ENCODE assay signal across 9 cellular contexts in the genomic region with DNA sequence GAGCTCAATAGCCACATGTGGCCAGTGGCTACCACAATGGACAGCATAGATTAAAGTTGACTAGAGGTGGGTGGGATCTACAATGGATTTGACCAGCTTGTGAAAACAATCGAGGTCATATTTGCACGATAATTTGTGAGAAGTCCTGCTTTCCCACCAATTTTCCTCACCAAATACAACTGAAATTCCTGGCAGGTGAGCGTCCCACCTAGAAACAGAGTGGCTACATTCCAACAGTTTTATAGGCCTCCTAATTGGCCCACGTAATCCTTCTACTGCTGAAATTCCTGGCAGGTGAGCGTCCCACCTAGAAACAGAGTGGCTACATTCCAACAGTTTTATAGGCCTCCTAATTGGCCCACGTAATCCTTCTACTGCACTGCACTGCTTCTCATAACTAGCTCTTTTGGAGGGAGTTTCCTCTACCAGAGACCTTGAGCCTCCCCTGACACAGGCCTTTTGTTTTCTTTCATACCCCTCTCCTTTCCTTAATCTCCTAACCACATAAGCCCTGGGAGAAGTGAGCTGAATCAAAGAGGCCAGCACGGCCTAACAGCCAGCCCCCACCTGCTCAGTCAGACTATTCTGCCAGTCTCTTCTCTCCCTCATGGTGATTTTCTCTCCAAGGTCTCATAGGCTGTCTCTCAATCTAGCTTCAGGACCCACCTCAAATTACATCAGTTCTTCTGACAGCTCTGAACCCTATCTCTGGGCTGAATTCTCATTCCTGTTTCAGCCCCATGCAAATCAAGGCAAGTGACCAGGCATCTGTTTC.
DNase-seq lines count a peak whose midpoint lies in the region; ATAC-seq and TF ChIP-seq lines count a peak whose summit lies in the region.
"Had no signal": no experiment of that assay in that cellular context is flagged by ENCODE, and none has a peak within 500 bp of the region (broad histone marks: within the 10 kb centered on the region; RNA-seq: fewer than 3 reads in every experiment).

No MANE protein-coding gene starts in this region.

- peak; percentile 87 for DNase-seq in NAMALWA (ENCODE audit: low spot score)
- no peak for DNase-seq in retina
- no peak for DNase-seq in coronary artery (ENCODE audit: low spot score)
- DNase-seq in posterior vena cava (ENCODE audit: low spot score), result no peak
- DNase-seq in left lobe of liver (ENCODE audit: low spot score), result no peak
- DNase-seq: activated CD4-positive, CD25-positive, alpha-beta regulatory T cell had no signal

- no peaks in the 10 kb centered on the region for H3K9me3 ChIP-seq in HEK293 (ENCODE audit: control insufficient read depth, insufficient read depth, low read depth, low read length)
- no peaks in the 10 kb centered on the region for H3K9me3 ChIP-seq in muscle layer of duodenum (ENCODE audit: control insufficient read depth in 1 of 2, low read length in 2 of 2)

- POLR2A ChIA-PET in HEK293 (lab: Yijun Ruan, JAX), result interaction anchor here (0.6 to 1.0 kb wide), 2 partner anchors 58 to 93 kb away, joined by 3 read pairs; no protein-coding TSS in a partner anchor

- CTCF ChIA-PET in HEK293 (lab: Yijun Ruan, JAX), result interaction anchor here (1.4 kb wide), 2 partner anchors 8 to 42 kb away, joined by 3 to 5 read pairs; no protein-coding TSS in a partner anchor

- intact Hi-C loops in posterior vena cava (cut with DNase I), result loop anchor here in 1 of 2 donors (10.0 kb wide), 1 partner anchor 95 kb away; a partner anchor contains a TSS

- peak; percentile 37 for ATAC-seq in GM18519 (IDR thresholded peaks at IDR 0.05; ENCODE audit: low FRiP score, unreplicated experiment)
- no peak for ATAC-seq in left lobe of liver

- H3K4me1 ChIP-seq in HEK293 (ENCODE audit: control insufficient read depth, insufficient read depth, low read length), result no peaks in the 10 kb centered on the region; the same call in 1 of the 2 replicates
- peaks cover 0 to 2% of the 10 kb centered on the region in 2 donors for H3K4me1 ChIP-seq in muscle layer of duodenum (ENCODE audit: control insufficient read depth in 1 of 2, insufficient read depth in 2 of 2, low read length in 2 of 2)

- H3K27ac ChIP-seq in HEK293 (ENCODE audit: extremely low read depth, low read depth, low read length), result no peak overlapping the region
- peak overlapping the region; percentile 8 for H3K27ac ChIP-seq in muscle layer of duodenum (ENCODE audit: low read length)
- H3K27ac ChIP-seq in coronary artery, result no peak overlapping the region

- TF ChIP-seq CTCF in HEK293 (tag by site-specific recombination; IDR thresholded peaks at IDR 0.05) (no peak), coronary artery (IDR thresholded peaks at IDR 0.05) (no peak)

- H3K27me3 ChIP-seq in muscle layer of duodenum (ENCODE audit: low read depth, low read length), result no peaks in the 10 kb centered on the region

- H3K36me3 ChIP-seq in HEK293 (ENCODE audit: control insufficient read depth in 2 of 2, insufficient read depth in 1 of 2, low read length in 2 of 2) (no peaks in the 10 kb centered on the region), muscle layer of duodenum (ENCODE audit: control insufficient read depth in 1 of 2, insufficient read depth in 2 of 2, low read length in 2 of 2) (no peaks in the 10 kb centered on the region)

- H3K4me3 ChIP-seq in HEK293 (ENCODE audit: low read depth, low read length) (no peak overlapping the region), muscle layer of duodenum (ENCODE audit: low read depth in 1 of 2, low read length in 2 of 2) (no peak overlapping the region), coronary artery (no peak overlapping the region)

TF ChIP-seq in HEK293, 187 proteins besides CTCF, POLR2A, EP300 and RAD21:
- TF ChIP-seq, protein P1, sequence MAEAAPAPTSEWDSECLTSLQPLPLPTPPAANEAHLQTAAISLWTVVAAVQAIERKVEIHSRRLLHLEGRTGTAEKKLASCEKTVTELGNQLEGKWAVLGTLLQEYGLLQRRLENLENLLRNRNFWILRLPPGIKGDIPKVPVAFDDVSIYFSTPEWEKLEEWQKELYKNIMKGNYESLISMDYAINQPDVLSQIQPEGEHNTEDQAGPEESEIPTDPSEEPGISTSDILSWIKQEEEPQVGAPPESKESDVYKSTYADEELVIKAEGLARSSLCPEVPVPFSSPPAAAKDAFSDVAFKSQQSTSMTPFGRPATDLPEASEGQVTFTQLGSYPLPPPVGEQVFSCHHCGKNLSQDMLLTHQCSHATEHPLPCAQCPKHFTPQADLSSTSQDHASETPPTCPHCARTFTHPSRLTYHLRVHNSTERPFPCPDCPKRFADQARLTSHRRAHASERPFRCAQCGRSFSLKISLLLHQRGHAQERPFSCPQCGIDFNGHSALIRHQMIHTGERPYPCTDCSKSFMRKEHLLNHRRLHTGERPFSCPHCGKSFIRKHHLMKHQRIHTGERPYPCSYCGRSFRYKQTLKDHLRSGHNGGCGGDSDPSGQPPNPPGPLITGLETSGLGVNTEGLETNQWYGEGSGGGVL (tag by site-specific recombination; IDR thresholded peaks at IDR 0.05), result peak; percentile 59
- TF ChIP-seq ZNF341 (tag by site-specific recombination; IDR thresholded peaks at IDR 0.05; ENCODE audit: low read depth) (peak; percentile 48), ZNF366 (tag by site-specific recombination; conservative IDR thresholded peaks at IDR 0.05) (0 out of 2 replicates have a peak, but pooled peaks have one; percentile 15), ZNF10 (tag by site-specific recombination; IDR thresholded peaks at IDR 0.05) (peak; percentile 80), SP3 (tag by site-specific recombination; IDR thresholded peaks at IDR 0.05) (no peak), OSR2 (tag by site-specific recombination; IDR thresholded peaks at IDR 0.05) (peak; percentile 34; the same call in 1 of the 2 replicates), GLIS2 (tag by site-specific recombination; IDR thresholded peaks at IDR 0.05) (no peak), WT1 (tag by site-specific recombination; IDR thresholded peaks at IDR 0.05) (peak; percentile 94), FEZF1 (tag by site-specific recombination; IDR thresholded peaks at IDR 0.05) (peak; percentile 50), HOXD13 (CRISPR knock-in tag; IDR thresholded peaks at IDR 0.05; ENCODE audit: borderline replicate concordance) (0 out of 2 replicates have a peak, but pooled peaks have one; percentile 23), ZNF624 (tag by site-specific recombination; IDR thresholded peaks at IDR 0.05) (no peak), ZNF629 (tag by site-specific recombination; IDR thresholded peaks at IDR 0.05) (no peak), ZIC2 (tag by site-specific recombination; IDR thresholded peaks at IDR 0.05) (peak; percentile 17; the same call in 1 of the 2 replicates), ZEB2 (tag by site-specific recombination; IDR thresholded peaks at IDR 0.05) (peak; percentile 31; the same call in 1 of the 2 replicates), GLIS1 (tag by site-specific recombination; IDR thresholded peaks at IDR 0.05) (peak; percentile 82), ZNF510 (tag by site-specific recombination; IDR thresholded peaks at IDR 0.05; ENCODE audit: insufficient replicate concordance) (no peak)
- TF ChIP-seq, protein P2, sequence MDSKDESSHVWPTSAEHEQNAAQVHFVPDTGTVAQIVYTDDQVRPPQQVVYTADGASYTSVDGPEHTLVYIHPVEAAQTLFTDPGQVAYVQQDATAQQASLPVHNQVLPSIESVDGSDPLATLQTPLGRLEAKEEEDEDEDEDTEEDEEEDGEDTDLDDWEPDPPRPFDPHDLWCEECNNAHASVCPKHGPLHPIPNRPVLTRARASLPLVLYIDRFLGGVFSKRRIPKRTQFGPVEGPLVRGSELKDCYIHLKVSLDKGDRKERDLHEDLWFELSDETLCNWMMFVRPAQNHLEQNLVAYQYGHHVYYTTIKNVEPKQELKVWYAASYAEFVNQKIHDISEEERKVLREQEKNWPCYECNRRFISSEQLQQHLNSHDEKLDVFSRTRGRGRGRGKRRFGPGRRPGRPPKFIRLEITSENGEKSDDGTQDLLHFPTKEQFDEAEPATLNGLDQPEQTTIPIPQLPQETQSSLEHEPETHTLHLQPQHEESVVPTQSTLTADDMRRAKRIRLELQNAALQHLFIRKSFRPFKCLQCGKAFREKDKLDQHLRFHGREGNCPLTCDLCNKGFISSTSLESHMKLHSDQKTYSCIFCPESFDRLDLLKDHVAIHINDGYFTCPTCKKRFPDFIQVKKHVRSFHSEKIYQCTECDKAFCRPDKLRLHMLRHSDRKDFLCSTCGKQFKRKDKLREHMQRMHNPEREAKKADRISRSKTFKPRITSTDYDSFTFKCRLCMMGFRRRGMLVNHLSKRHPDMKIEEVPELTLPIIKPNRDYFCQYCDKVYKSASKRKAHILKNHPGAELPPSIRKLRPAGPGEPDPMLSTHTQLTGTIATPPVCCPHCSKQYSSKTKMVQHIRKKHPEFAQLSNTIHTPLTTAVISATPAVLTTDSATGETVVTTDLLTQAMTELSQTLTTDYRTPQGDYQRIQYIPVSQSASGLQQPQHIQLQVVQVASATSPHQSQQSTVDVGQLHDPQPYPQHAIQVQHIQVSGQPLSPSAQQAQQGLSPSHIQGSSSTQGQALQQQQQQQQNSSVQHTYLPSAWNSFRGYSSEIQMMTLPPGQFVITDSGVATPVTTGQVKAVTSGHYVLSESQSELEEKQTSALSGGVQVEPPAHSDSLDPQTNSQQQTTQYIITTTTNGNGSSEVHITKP (tag by site-specific recombination; IDR thresholded peaks at IDR 0.05), result peak; percentile 66
